Comparison of ENCODE assay signal across 33 cellular contexts in genomic region chr3:166697495-166697894, GRCh38.
"Had no signal": no experiment of that assay in that cellular context is flagged by ENCODE, and none has a peak within 500 bp of the region (broad histone marks: within the 10 kb centered on the region; RNA-seq: fewer than 3 reads in every experiment).

No MANE protein-coding gene starts in this region.

- H3K27ac ChIP-seq: adrenal gland, ascending aorta, body of pancreas, brain microvascular endothelial cell, breast epithelium, cardiac muscle cell had no signal

- H3K27me3 ChIP-seq: adrenal gland, ascending aorta, body of pancreas, brain microvascular endothelial cell, breast epithelium, cardiac muscle cell had no signal

- H3K36me3 ChIP-seq: adrenal gland, ascending aorta, brain microvascular endothelial cell, breast epithelium, cardiac muscle cell had no signal

- H3K4me1 ChIP-seq: adrenal gland, ascending aorta, body of pancreas, breast epithelium had no signal

- FAIRE-seq: astrocyte, bronchial epithelial cell had no signal

- H3K4me3 ChIP-seq: adrenal gland, ascending aorta, body of pancreas, breast epithelium, cardiac muscle cell had no signal

- DNase-seq: activated effector memory CD4-positive, alpha-beta T cell treated with anti-CD3 and anti-CD28 coated beads, Interleukin-2, amount 50 U/mL, for 16 hours; activated effector memory CD4-positive, alpha-beta T cell treated with Interleukin-2 at 50 U/mL for 16 hours; activated gamma-delta T cell; activated gamma-delta T cell treated with Interleukin-2 at 50 U/mL for 16 hours; activated naive CD4-positive, alpha-beta T cell; activated naive CD4-positive, alpha-beta T cell treated with anti-CD3 and anti-CD28 coated beads for 36 hours; activated naive CD4-positive, alpha-beta T cell treated with anti-CD3 and anti-CD28 coated beads, Interleukin-2, amount 10 ng/mL, durations not matched to agents 7 days and 5 days; activated naive CD4-positive, alpha-beta T cell treated with anti-CD3 and anti-CD28 coated beads, Interleukin-2, amount 50 U/mL, for 16 hours; activated naive CD4-positive, alpha-beta T cell treated with Interleukin-2 at 50 U/mL for 16 hours; activated naive CD8-positive, alpha-beta T cell treated with anti-CD3 and anti-CD28 coated beads for 36 hours; activated naive CD8-positive, alpha-beta T cell treated with anti-CD3 and anti-CD28 coated beads, Interleukin-2, amount 10 ng/mL, durations not matched to agents 7 days and 5 days; activated naive CD8-positive, alpha-beta T cell treated with anti-CD3 and anti-CD28 coated beads, Interleukin-2, amount 50 U/mL, for 24 hours; activated T-cell treated with anti-CD3 and anti-CD28 coated beads, Interleukin-2, amount 50 U/mL, for 24 hours; activated T-cell treated with anti-CD3 and anti-CD28 coated beads, Interleukin-2, amount 50 U/mL, for 4 hours; activated T-cell treated with anti-CD3 and anti-CD28 coated beads, Interleukin-2, amount 50 U/mL, for 48 hours; activated T-cell treated with anti-CD3 and anti-CD28 coated beads, Interleukin-2, amount 50 U/mL, for 72 hours; adrenal gland; amniotic stem cell; amygdala; anterior cingulate cortex; aorta; body of pancreas; brain microvascular endothelial cell; caudate nucleus; central memory CD4-positive, alpha-beta T cell; cerebellar nuclear complex had no signal

- H3K9me3 ChIP-seq: ascending aorta, body of pancreas had no signal

- ATAC-seq: activated naive CD4-positive, alpha-beta T cell treated with anti-CD3 and anti-CD28 coated beads, Interleukin-2, amount 50 U/mL, for 72 hours; activated naive CD8-positive, alpha-beta T cell treated with anti-CD3 and anti-CD28 coated beads, Interleukin-2, amount 50 U/mL, for 24 hours; activated T-cell treated with anti-CD3 and anti-CD28 coated beads, Interleukin-2, amount 50 U/mL, for 4 hours; activated T-cell treated with anti-CD3 and anti-CD28 coated beads, Interleukin-2, amount 50 U/mL, for 72 hours; activated T-helper 17 cell treated with anti-CD3 and anti-CD28 coated beads, Interleukin-2, amount 50 U/mL, for 72 hours; body of pancreas had no signal
